29 cellular contexts compared by ENCODE assay signal in genomic region chr6:5662797-5663196, GRCh38.
"Had no signal": no experiment of that assay in that cellular context is flagged by ENCODE, and none has a peak within 500 bp of the region (broad histone marks: within the 10 kb centered on the region; RNA-seq: fewer than 3 reads in every experiment).

No MANE protein-coding gene starts in this region.

- ATAC-seq: activated CD4-positive, CD25-positive, alpha-beta regulatory T cell treated with anti-CD3 and anti-CD28 coated beads, Interleukin-2, amount 50 U/mL, for 24 hours; activated CD8-positive, alpha-beta T cell treated with anti-CD3 and anti-CD28 coated beads for 36 hours; activated naive CD8-positive, alpha-beta T cell treated with anti-CD3 and anti-CD28 coated beads, Interleukin-2, amount 50 U/mL, for 24 hours; activated T-cell treated with anti-CD3 and anti-CD28 coated beads, Interleukin-2, amount 50 U/mL, for 4 hours; activated T-helper 17 cell treated with anti-CD3 and anti-CD28 coated beads, Interleukin-2, amount 50 U/mL, for 72 hours; body of pancreas; gastroesophageal sphincter had no signal

- H3K27ac ChIP-seq: adrenal gland, body of pancreas, colonic mucosa, epithelial cell of prostate, esophagus squamous epithelium, gastroesophageal sphincter, heart right ventricle, hepatocyte, VCaP had no signal

- H3K36me3 ChIP-seq: adrenal gland, colonic mucosa, esophagus squamous epithelium, gastroesophageal sphincter, heart right ventricle had no signal

- H3K4me3 ChIP-seq: adrenal gland, body of pancreas, colonic mucosa, esophagus squamous epithelium, gastroesophageal sphincter, heart right ventricle, hepatocyte had no signal

- H3K9me3 ChIP-seq: adrenal gland, body of pancreas, colonic mucosa, esophagus squamous epithelium, gastroesophageal sphincter, heart right ventricle had no signal

- H2AFZ ChIP-seq: hepatocyte had no signal

- H3K4me2 ChIP-seq: hepatocyte had no signal

- H3K27me3 ChIP-seq: adrenal gland, body of pancreas, colonic mucosa, esophagus squamous epithelium, gastroesophageal sphincter, heart right ventricle, hepatocyte had no signal

- H3K79me2 ChIP-seq: hepatocyte had no signal

- H3K4me1 ChIP-seq: adrenal gland, body of pancreas, colonic mucosa, esophagus squamous epithelium, gastroesophageal sphincter had no signal

- DNase-seq: activated B cell treated with CpG ODN at 0.5 μM for 24 hours; activated CD4-positive, alpha-beta T cell treated with anti-CD3 and anti-CD28 coated beads for 48 hours; activated CD4-positive, alpha-beta T cell treated with anti-CD3 and anti-CD28 coated beads, Interleukin-2, amount 50 U/mL, for 1 hour; activated CD4-positive, alpha-beta T cell treated with anti-CD3 and anti-CD28 coated beads, Interleukin-2, amount 50 U/mL, for 48 hours; activated CD8-positive, alpha-beta memory T cell treated with anti-CD3 and anti-CD28 coated beads for 24 hours; activated CD8-positive, alpha-beta T cell treated with anti-CD3 and anti-CD28 coated beads for 36 hours; activated effector memory CD4-positive, alpha-beta T cell treated with anti-CD3 and anti-CD28 coated beads, Interleukin-2, amount 50 U/mL, for 16 hours; activated naive CD4-positive, alpha-beta T cell treated with anti-CD3 and anti-CD28 coated beads for 36 hours; activated naive CD8-positive, alpha-beta T cell treated with anti-CD3 and anti-CD28 coated beads for 36 hours; activated naive CD8-positive, alpha-beta T cell treated with anti-CD3 and anti-CD28 coated beads, Interleukin-2, amount 50 U/mL, for 24 hours; activated T-cell treated with anti-CD3 and anti-CD28 coated beads, Interleukin-2, amount 50 U/mL, for 4 hours; adrenal gland; amygdala; aorta; body of pancreas; central memory CD4-positive, alpha-beta T cell; cerebellar nuclear complex; colonic mucosa; effector CD8-positive, alpha-beta T cell; esophagus squamous epithelium; foreskin melanocyte; heart right ventricle; T-helper 2 cell had no signal
